8 cellular contexts compared by ENCODE assay signal in genomic region chr1:20785907-20786309, GRCh38. TPM values are rescaled to one million over a fixed set of nuclear protein-coding genes. Genes with fewer than 3 reads are reported as not detected.
A peak's percentile ranks its signal among the peaks of the same experiment; 100 is the strongest.
DNase-seq lines count a peak whose midpoint lies in the region; ATAC-seq and TF ChIP-seq lines count a peak whose summit lies in the region.

No MANE protein-coding gene starts in this region.

- peaks cover 23% of the 10 kb centered on the region for H3K4me1 ChIP-seq in neural progenitor cell

- H3K27me3 Mint-ChIP-seq in endothelial cell (ENCODE audit: unreplicated experiment) (peaks cover 17% of the 10 kb centered on the region), neural progenitor cell (ENCODE audit: insufficient read depth, low read depth) (peaks cover 5% of the 10 kb centered on the region)

- H3K79me2 ChIP-seq in neural progenitor cell (ENCODE audit: low read depth): peaks cover 55% of the 10 kb centered on the region

- no peaks in the 10 kb centered on the region for H3K9me3 Mint-ChIP-seq in endothelial cell (ENCODE audit: unreplicated experiment)
- no peaks in the 10 kb centered on the region for H3K9me3 Mint-ChIP-seq in neural progenitor cell

- H3K4me3 Mint-ChIP-seq in endothelial cell (ENCODE audit: unreplicated experiment) (peak overlapping the region; percentile 99), neural progenitor cell (peak overlapping the region; percentile 100)

- H3F3A ChIP-seq in neural progenitor cell (ENCODE audit: low read depth): peaks cover 35% of the 10 kb centered on the region

- ATAC-seq in GM19351 (IDR thresholded peaks at IDR 0.05; ENCODE audit: unreplicated experiment) (peak; percentile 10), HG02970 (IDR thresholded peaks at IDR 0.05; ENCODE audit: low FRiP score, unreplicated experiment) (no peak)

- H3K4me1 Mint-ChIP-seq in endothelial cell (ENCODE audit: unreplicated experiment): peaks cover 27% of the 10 kb centered on the region
- H3K4me1 Mint-ChIP-seq in neural progenitor cell: peaks cover 31% of the 10 kb centered on the region

- H3K27ac ChIP-seq in neural progenitor cell: peak overlapping the region; percentile 95

- no peaks in the 10 kb centered on the region for H3K36me3 ChIP-seq in neural progenitor cell

- H3K36me3 Mint-ChIP-seq in endothelial cell (ENCODE audit: low read depth, unreplicated experiment): peaks cover 11% of the 10 kb centered on the region
- H3K36me3 Mint-ChIP-seq in neural progenitor cell: peaks cover 7% of the 10 kb centered on the region

- DNase-seq in AG10803 (ENCODE audit: low read depth): peak; percentile 4
- DNase-seq in endothelial cell (ENCODE audit: low spot score): no peak
- DNase-seq in neural progenitor cell (ENCODE audit: low spot score): no peak
- DNase-seq in putamen (ENCODE audit: low spot score): no peak
- DNase-seq in activated effector memory CD4-positive, alpha-beta T cell treated with anti-CD3 and anti-CD28 coated beads, Interleukin-2, amount 50 U/mL, for 16 hours: no peak

- peak overlapping the region; percentile 85 for H3K4me2 ChIP-seq in neural progenitor cell

- no peaks in the 10 kb centered on the region for H3K27me3 ChIP-seq in neural progenitor cell

- TF ChIP-seq CTCF in AG10803 (conservative IDR thresholded peaks at IDR 0.05; ENCODE audit: low read length) (no peak), endothelial cell (IDR thresholded peaks at IDR 0.05; ENCODE audit: unreplicated experiment) (no peak), neural progenitor cell (IDR thresholded peaks at IDR 0.05) (no peak)

- H3K27ac Mint-ChIP-seq in endothelial cell (ENCODE audit: unreplicated experiment) (peak overlapping the region; percentile 96), neural progenitor cell (peak overlapping the region; percentile 97)

- peaks cover 54% of the 10 kb centered on the region for H4K20me1 ChIP-seq in neural progenitor cell (ENCODE audit: low read depth)

- H3K4me3 ChIP-seq in AG10803 (ENCODE audit: low read length) (peak overlapping the region; percentile 93), neural progenitor cell (peak overlapping the region; percentile 75)

- H2AFZ ChIP-seq in neural progenitor cell (replicated peaks): peak overlapping the region; percentile 26

- H3K9ac ChIP-seq in neural progenitor cell: peak overlapping the region; percentile 82

- no peaks in the 10 kb centered on the region for H3K9me3 ChIP-seq in neural progenitor cell (ENCODE audit: low read depth)

TF ChIP-seq in PFSK-1, 5 proteins besides CTCF, POLR2A, EP300 and RAD21:
- TF ChIP-seq FOXP2 (optimal IDR thresholded peaks at IDR 0.05; ENCODE audit: borderline replicate concordance, extremely low read depth, extremely low read length, insufficient read depth): no peak
- 0 out of 2 replicates have a peak, but pooled peaks have one; percentile 8 for TF ChIP-seq SIN3A (IDR thresholded peaks at IDR 0.05; ENCODE audit: borderline replicate concordance, insufficient read depth, low read length)

RNA-seq across cellular contexts. Expression of gene HP1BP3, which starts 1.2 kb away (rescaled TPM):
- 92.1 TPM for polyA plus RNA-seq in PFSK-1 (2012; ENCODE audit: insufficient read length, low read depth)
- total RNA-seq in endothelial cell (ENCODE audit: unreplicated experiment) (164 TPM), neural progenitor cell (ENCODE audit: low replicate concordance) (257 and 261 TPM in 2 replicates)

RNA-seq across cellular contexts. Expression of gene SH2D5, which starts 53.4 kb away (rescaled TPM):
- 0.90 TPM for polyA plus RNA-seq in PFSK-1 (2012; ENCODE audit: insufficient read length, low read depth)
- total RNA-seq in endothelial cell (ENCODE audit: unreplicated experiment) (0.26 TPM), neural progenitor cell (ENCODE audit: low replicate concordance) (5.1 and 7.7 TPM in 2 replicates)
